Comparison of ENCODE assay signal across 10 cellular contexts in genomic region chr2:226795281-226796011, GRCh38. TPM values are rescaled to one million over a fixed set of nuclear protein-coding genes. Genes with fewer than 3 reads are reported as not detected.
DNase-seq lines count a peak whose midpoint lies in the region; ATAC-seq and TF ChIP-seq lines count a peak whose summit lies in the region.
"Had no signal": no experiment of that assay in that cellular context is flagged by ENCODE, and none has a peak within 500 bp of the region (broad histone marks: within the 10 kb centered on the region; RNA-seq: fewer than 3 reads in every experiment).

No MANE protein-coding gene starts in this region.

- peak overlapping the region; percentile 61 to 91 (median 82) for H3K4me3 Mint-ChIP-seq in brain
- H3K4me3 Mint-ChIP-seq: T-helper 2 cell treated with Interferon-gamma antibody and Interleukin-4, amounts not matched to agents 5 μg/mL and 100 μg/mL, for 36 hours had no signal

- H3K4me3 ChIP-seq in HEK293 (ENCODE audit: low read depth, low read length) (no peak overlapping the region), stomach smooth muscle (ENCODE audit: low read length in 2 of 2) (peak overlapping the region; percentile 79 to 82)
- H3K4me3 ChIP-seq: K562 had no signal

- no peaks in the 10 kb centered on the region for H3K9me3 ChIP-seq in HEK293 (ENCODE audit: control insufficient read depth, insufficient read depth, low read depth, low read length)
- H3K9me3 ChIP-seq in stomach smooth muscle (ENCODE audit: control insufficient read depth in 2 of 2, low read length in 2 of 2): no peaks in the 10 kb centered on the region

- peaks cover 62% of the 10 kb centered on the region for H3K4me1 Mint-ChIP-seq in brain

- H3K4me1 ChIP-seq in HEK293 (ENCODE audit: control insufficient read depth, insufficient read depth, low read length) (peaks cover 19% of the 10 kb centered on the region), stomach smooth muscle (ENCODE audit: control insufficient read depth, insufficient read depth, low read length) (peaks cover 60% of the 10 kb centered on the region)

- CTCF ChIA-PET in HEK293 (lab: Yijun Ruan, JAX): interaction anchor here (0.6 to 1.1 kb wide), 5 partner anchors 58 to 906 kb away, joined by 3 to 4 read pairs (median 3); no protein-coding TSS in a partner anchor

- DNase-seq in kidney tubule cell (ENCODE audit: low spot score) (peak; percentile 57), activated T-cell treated with anti-CD3 and anti-CD28 coated beads for 4 hours (no peak)
- DNase-seq in stimulated activated naive CD8-positive, alpha-beta T cell treated with anti-CD3 and anti-CD28 coated beads, Interleukin-15, Interleukin-2, amounts not matched to agents 100 U/mL and 50 U/mL, for 24 hours: no peak

- H3K36me3 Mint-ChIP-seq in brain: peaks cover 24% of the 10 kb centered on the region

- peaks cover 0 to 11% (median 2%) of the 10 kb centered on the region in 5 experiments for H3K9me3 Mint-ChIP-seq in brain
- H3K9me3 Mint-ChIP-seq: T-helper 2 cell treated with Interferon-gamma antibody and Interleukin-4, amounts not matched to agents 5 μg/mL and 100 μg/mL, for 36 hours had no signal

- peaks cover 8% of the 10 kb centered on the region for H3K27me3 Mint-ChIP-seq in brain

- H3K27ac Mint-ChIP-seq in brain: no peak overlapping the region
- H3K27ac Mint-ChIP-seq: T-helper 2 cell treated with Interferon-gamma antibody and Interleukin-4, amounts not matched to agents 5 μg/mL and 100 μg/mL, for 36 hours had no signal

- H3K27ac ChIP-seq in HEK293 (ENCODE audit: extremely low read depth, low read depth, low read length) (peak overlapping the region; percentile 73; the same call in 1 of the 2 replicates), stomach smooth muscle (ENCODE audit: low read length) (peak overlapping the region; percentile 89)

- no peak for ATAC-seq in stimulated activated naive CD8-positive, alpha-beta T cell treated with anti-CD3 and anti-CD28 coated beads, Interleukin-15, Interleukin-2, amounts not matched to agents 100 U/mL and 50 U/mL, for 24 hours
- ATAC-seq in HG03469 (IDR thresholded peaks at IDR 0.05; ENCODE audit: unreplicated experiment) (no peak), GM18520 (IDR thresholded peaks at IDR 0.05; ENCODE audit: unreplicated experiment) (no peak)
- ATAC-seq: K562 had no signal

- H3K36me3 ChIP-seq in HEK293 (ENCODE audit: control insufficient read depth in 2 of 2, insufficient read depth in 1 of 2, low read length in 2 of 2) (peaks cover 0 to 31% of the 10 kb centered on the region in 2 experiments; a peak in 1 of 3 replicates), stomach smooth muscle (ENCODE audit: control insufficient read depth in 2 of 2, insufficient read depth in 2 of 2, low read length in 2 of 2) (no peaks in the 10 kb centered on the region)

- H3K9ac ChIP-seq in stomach smooth muscle (ENCODE audit: low read length in 2 of 2): peak overlapping the region; percentile 58 to 89

- TF ChIP-seq CTCF in HEK293 (tag by site-specific recombination; IDR thresholded peaks at IDR 0.05): no peak
- no peak for TF ChIP-seq CTCF in brain (conservative IDR thresholded peaks at IDR 0.05)

- POLR2A ChIA-PET in HEK293 (lab: Yijun Ruan, JAX): interaction anchor here (1.2 to 1.4 kb wide), 2 partner anchors 23 to 53 kb away, joined by 3 read pairs; no protein-coding TSS in a partner anchor

- H3K27me3 ChIP-seq in stomach smooth muscle (ENCODE audit: control insufficient read depth in 1 of 2, insufficient read depth in 2 of 2, low read length in 2 of 2): no peaks in the 10 kb centered on the region

TF ChIP-seq in HEK293, 187 proteins besides CTCF, POLR2A, EP300 and RAD21:
- TF ChIP-seq GLIS2 (tag by site-specific recombination; IDR thresholded peaks at IDR 0.05) (peak; percentile 57), HIC1 (tag by site-specific recombination; IDR thresholded peaks at IDR 0.05) (0 out of 2 replicates have a peak, but pooled peaks have one; percentile 21), TSHZ1 (tag by site-specific recombination; IDR thresholded peaks at IDR 0.05; ENCODE audit: borderline replicate concordance) (no peak)

RNA-seq across cellular contexts. Expression of gene IRS1, which starts 4.2 kb away (rescaled TPM):
- 2.0 TPM for polyA plus RNA-seq in brain (ENCODE audit: insufficient read depth, low read depth, low replicate concordance)

RNA-seq across cellular contexts. Expression of gene RHBDD1, which starts 40.4 kb away (rescaled TPM):
- 18.1 TPM for polyA plus RNA-seq in brain (ENCODE audit: insufficient read depth, low read depth, low replicate concordance)
